21 cellular contexts compared by ENCODE assay signal in the genomic region with DNA sequence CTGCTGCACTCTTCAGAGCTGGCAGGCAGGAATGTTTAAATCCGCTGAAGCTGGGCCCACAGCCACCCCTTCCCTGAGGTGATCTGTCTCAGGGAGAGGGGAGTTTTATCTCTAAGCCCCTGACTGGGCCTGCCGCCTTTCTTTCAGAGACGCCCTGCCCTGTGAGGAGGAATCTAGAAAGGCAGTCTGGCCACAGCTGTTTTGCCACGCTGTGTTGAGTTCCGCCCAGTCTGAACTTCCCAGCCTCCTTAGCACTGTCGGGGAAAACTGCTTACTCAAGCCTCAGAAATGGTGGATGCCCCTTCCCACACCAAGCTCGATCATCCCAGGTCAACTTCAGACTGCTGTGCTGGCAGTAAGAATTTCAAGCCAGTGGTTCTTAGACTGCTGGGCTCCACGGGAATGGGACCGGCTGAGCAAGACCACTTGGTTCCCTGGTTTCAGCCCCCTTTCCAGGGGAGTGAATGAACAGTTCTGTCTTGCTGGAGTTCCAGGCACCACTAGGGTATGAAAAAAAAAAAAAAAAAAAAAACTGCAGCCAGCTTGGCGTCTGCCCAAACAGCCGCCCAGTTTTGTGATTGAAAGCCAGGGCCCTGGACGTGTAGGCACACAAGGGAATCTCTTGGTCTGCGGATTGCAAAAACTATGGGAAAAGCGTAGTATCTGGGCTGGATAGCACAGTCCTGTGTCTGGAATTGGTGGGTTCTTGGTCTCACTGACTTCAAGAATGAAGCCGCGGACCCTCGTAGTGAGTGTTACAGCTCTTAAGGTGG.
A peak's percentile ranks its signal among the peaks of the same experiment; 100 is the strongest.
DNase-seq lines count a peak whose midpoint lies in the region; ATAC-seq and TF ChIP-seq lines count a peak whose summit lies in the region.
"Had no signal": no experiment of that assay in that cellular context is flagged by ENCODE, and none has a peak within 500 bp of the region (broad histone marks: within the 10 kb centered on the region; RNA-seq: fewer than 3 reads in every experiment).

No MANE protein-coding gene starts in this region.

- ATAC-seq in stimulated activated naive CD8-positive, alpha-beta T cell treated with anti-CD3 and anti-CD28 coated beads, Interleukin-15, Interleukin-2, amounts not matched to agents 100 U/mL and 50 U/mL, for 24 hours = no peak
- ATAC-seq in naive thymus-derived CD4-positive, alpha-beta T cell = no peak
- ATAC-seq in GM19455 (IDR thresholded peaks at IDR 0.05; ENCODE audit: unreplicated experiment) = no peak
- ATAC-seq: activated CD4-positive, alpha-beta T cell treated with anti-CD3 and anti-CD28 coated beads for 36 hours; activated CD8-positive, alpha-beta T cell treated with anti-CD3 and anti-CD28 coated beads, Interleukin-2, amount 10 ng/mL, durations not matched to agents 7 days and 5 days; mucosa of descending colon had no signal

- CTCF ChIA-PET in naive thymus-derived CD4-positive, alpha-beta T cell (lab: Charles Lee) = no interaction called here

- peaks cover 0 to 10% of the 10 kb centered on the region in 2 donors for H3K4me1 ChIP-seq in naive thymus-derived CD4-positive, alpha-beta T cell (ENCODE audit: control insufficient read depth in 2 of 2, insufficient read depth in 2 of 2, low read length in 2 of 2)

- no peaks in the 10 kb centered on the region for H3K27me3 Mint-ChIP-seq in stimulated activated naive CD8-positive, alpha-beta T cell treated with anti-CD3 and anti-CD28 coated beads, Interleukin-15, Interleukin-2, amounts not matched to agents 100 ng/mL and 50 ng/mL, for 24 hours
- H3K27me3 Mint-ChIP-seq in naive thymus-derived CD4-positive, alpha-beta T cell = peaks cover 0 to 42% (median 0%) of the 10 kb centered on the region in 5 donors
- peaks cover 0 to 3% (median 2%) of the 10 kb centered on the region in 3 donors for H3K27me3 Mint-ChIP-seq in CD14-positive monocyte (ENCODE audit: low read depth in 3 of 3)
- H3K27me3 Mint-ChIP-seq: activated CD4-positive, alpha-beta T cell treated with anti-CD3 and anti-CD28 coated beads for 36 hours had no signal

- no peaks in the 10 kb centered on the region for H3K9me3 ChIP-seq in naive thymus-derived CD4-positive, alpha-beta T cell (ENCODE audit: control insufficient read depth in 2 of 3, low read length in 3 of 3)
- H3K9me3 ChIP-seq: mucosa of descending colon had no signal

- H3K36me3 ChIP-seq in naive thymus-derived CD4-positive, alpha-beta T cell (ENCODE audit: control insufficient read depth in 2 of 3, insufficient read depth in 3 of 3, low read length in 3 of 3) = no peaks in the 10 kb centered on the region

- no peaks in the 10 kb centered on the region for H3K27me3 ChIP-seq in naive thymus-derived CD4-positive, alpha-beta T cell (ENCODE audit: control insufficient read depth in 2 of 2, insufficient read depth in 2 of 2, low read length in 2 of 2)

- POLR2A ChIA-PET in naive thymus-derived CD4-positive, alpha-beta T cell (lab: Charles Lee) = interaction anchor here (0.6 to 1.8 kb wide), 3 partner anchors 9 to 232 kb away, joined by 3 to 6 read pairs (median 3); no protein-coding TSS in a partner anchor

- peaks cover 7% of the 10 kb centered on the region for H3K36me3 Mint-ChIP-seq in stimulated activated naive CD8-positive, alpha-beta T cell treated with anti-CD3 and anti-CD28 coated beads, Interleukin-15, Interleukin-2, amounts not matched to agents 100 ng/mL and 50 ng/mL, for 24 hours (ENCODE audit: low read depth)
- peaks cover 0 to 23% (median 5%) of the 10 kb centered on the region in 5 donors for H3K36me3 Mint-ChIP-seq in naive thymus-derived CD4-positive, alpha-beta T cell
- no peaks in the 10 kb centered on the region for H3K36me3 Mint-ChIP-seq in CD14-positive monocyte

- TF ChIP-seq CTCF in fibroblast of mammary gland (conservative IDR thresholded peaks at IDR 0.05; ENCODE audit: control insufficient read depth, insufficient read depth, low read depth, low read length) (no peak), CD14-positive monocyte (IDR thresholded peaks at IDR 0.05) (no peak)

- H3K4me3 ChIP-seq in fibroblast of mammary gland (ENCODE audit: control insufficient read depth, low read depth, low read length) = no peak overlapping the region
- no peak overlapping the region for H3K4me3 ChIP-seq in naive thymus-derived CD4-positive, alpha-beta T cell (ENCODE audit: low read length)
- H3K4me3 ChIP-seq: mucosa of descending colon had no signal

- H3K27ac ChIP-seq in naive thymus-derived CD4-positive, alpha-beta T cell (ENCODE audit: low read depth, low read length) = no peak overlapping the region

- peaks cover 10% of the 10 kb centered on the region for H3K9me3 Mint-ChIP-seq in stimulated activated naive CD8-positive, alpha-beta T cell treated with anti-CD3 and anti-CD28 coated beads, Interleukin-15, Interleukin-2, amounts not matched to agents 100 ng/mL and 50 ng/mL, for 24 hours
- H3K9me3 Mint-ChIP-seq in naive thymus-derived CD4-positive, alpha-beta T cell = peaks cover 0 to 25% (median 4%) of the 10 kb centered on the region in 11 donors
- peaks cover 0 to 7% (median 4%) of the 10 kb centered on the region in 7 donors for H3K9me3 Mint-ChIP-seq in CD14-positive monocyte

- intact Hi-C loops in naive thymus-derived CD4-positive, alpha-beta T cell (cut with micrococcal nuclease) = loop anchor here in 1 of 2 donors (2.0 kb wide), 1 partner anchor 15 kb away; no protein-coding TSS in a partner anchor
- intact Hi-C loops in CD14-positive monocyte (cut with micrococcal nuclease) = no loop called here

- H3K4me1 Mint-ChIP-seq in stimulated activated naive CD8-positive, alpha-beta T cell treated with anti-CD3 and anti-CD28 coated beads, Interleukin-15, Interleukin-2, amounts not matched to agents 100 ng/mL and 50 ng/mL, for 24 hours (ENCODE audit: low read depth) = peaks cover 30% of the 10 kb centered on the region
- H3K4me1 Mint-ChIP-seq in naive thymus-derived CD4-positive, alpha-beta T cell = peaks cover 8 to 43% (median 19%) of the 10 kb centered on the region in 7 donors
- no peaks in the 10 kb centered on the region for H3K4me1 Mint-ChIP-seq in CD14-positive monocyte
- H3K4me1 Mint-ChIP-seq: B cell had no signal

- DNase-seq in stimulated activated naive CD8-positive, alpha-beta T cell treated with anti-CD3 and anti-CD28 coated beads, Interleukin-15, Interleukin-2, amounts not matched to agents 100 U/mL and 50 U/mL, for 24 hours = no peak
- peak; percentile 19 for DNase-seq in fibroblast of mammary gland (ENCODE audit: low read depth)
- DNase-seq in naive thymus-derived CD4-positive, alpha-beta T cell = no peak
- no peak for DNase-seq in T-helper 1 cell
- no peak for DNase-seq in CD14-positive monocyte (ENCODE audit: low spot score)
- DNase-seq in DMS153 treated with DMSO at 0.1 percent for 48 hours (lab: John Stamatoyannopoulos, UW; ENCODE audit: unreplicated experiment) = no peak
- DNase-seq: activated CD4-positive, alpha-beta T cell treated with anti-CD3 and anti-CD28 coated beads for 36 hours; activated CD8-positive, alpha-beta T cell treated with anti-CD3 and anti-CD28 coated beads, Interleukin-2, amount 10 ng/mL, durations not matched to agents 7 days and 5 days; cerebellar nuclear complex; GDM1; H7; IMR-90; mucosa of descending colon; NCI-H1105; NCI-H2029 treated with DMSO at 0.1 percent for 48 hours; NCI-H2227 treated with DMSO at 0.1 percent for 48 hours; trophoblast cell had no signal

- H3K27ac Mint-ChIP-seq in stimulated activated naive CD8-positive, alpha-beta T cell treated with anti-CD3 and anti-CD28 coated beads, Interleukin-15, Interleukin-2, amounts not matched to agents 100 ng/mL and 50 ng/mL, for 24 hours = peak overlapping the region; percentile 46
- H3K27ac Mint-ChIP-seq in naive thymus-derived CD4-positive, alpha-beta T cell = peak overlapping the region in 7 of 9 donors; percentile 26 to 90 (median 53)
- H3K27ac Mint-ChIP-seq in CD14-positive monocyte = peak overlapping the region in 1 of 7 donors; percentile 19
- H3K27ac Mint-ChIP-seq: activated CD8-positive, alpha-beta T cell treated with anti-CD3 and anti-CD28 coated beads, Interleukin-2, amount 10 ng/mL, durations not matched to agents 7 days and 5 days; B cell; progenitor cell of endocrine pancreas had no signal

- peak overlapping the region; percentile 21 for H3K4me3 Mint-ChIP-seq in stimulated activated naive CD8-positive, alpha-beta T cell treated with anti-CD3 and anti-CD28 coated beads, Interleukin-15, Interleukin-2, amounts not matched to agents 100 ng/mL and 50 ng/mL, for 24 hours
- peak overlapping the region in 8 of 10 donors; percentile 7 to 79 (median 74) for H3K4me3 Mint-ChIP-seq in naive thymus-derived CD4-positive, alpha-beta T cell
- no peak overlapping the region for H3K4me3 Mint-ChIP-seq in CD14-positive monocyte
- H3K4me3 Mint-ChIP-seq: activated CD4-positive, alpha-beta T cell treated with anti-CD3 and anti-CD28 coated beads for 36 hours; activated CD8-positive, alpha-beta T cell treated with anti-CD3 and anti-CD28 coated beads, Interleukin-2, amount 10 ng/mL, durations not matched to agents 7 days and 5 days; B cell had no signal

Comparison
In these comparisons a context has a peak if more than half of its experiments do, and no peak if none do; other contexts are left out.
1. H3K4me3 Mint-ChIP-seq: peak in stimulated activated naive CD8-positive, alpha-beta T cell treated with anti-CD3 and anti-CD28 coated beads, Interleukin-15, Interleukin-2, amounts not matched to agents 100 ng/mL and 50 ng/mL, for 24 hours (single experiment) and naive thymus-derived CD4-positive, alpha-beta T cell (8 of 10); none in CD14-positive monocyte (0 of 2).